10 cellular contexts compared by ENCODE assay signal in genomic region chr6:166567107-166567506, GRCh38. TPM values are rescaled to one million over a fixed set of nuclear protein-coding genes. Genes with fewer than 3 reads are reported as not detected.
DNase-seq lines count a peak whose midpoint lies in the region; ATAC-seq and TF ChIP-seq lines count a peak whose summit lies in the region.
"Had no signal": no experiment of that assay in that cellular context is flagged by ENCODE, and none has a peak within 500 bp of the region (broad histone marks: within the 10 kb centered on the region; RNA-seq: fewer than 3 reads in every experiment).

No MANE protein-coding gene starts in this region.

- no peaks in the 10 kb centered on the region for H3K4me1 Mint-ChIP-seq in T-cell

- intact Hi-C loops in colonic mucosa (cut with DNase I), result no loop called here

- H3K9ac ChIP-seq in colonic mucosa (ENCODE audit: low read depth in 2 of 2, low read length in 2 of 2), result no peak overlapping the region

- peaks cover 62% of the 10 kb centered on the region for H3K79me2 ChIP-seq in osteoblast (ENCODE audit: insufficient read depth, low read length)

- peak; percentile 12 for DNase-seq in Caki2 (ENCODE audit: low read depth)
- peak; percentile 95 for DNase-seq in RPMI7951 (ENCODE audit: low read depth)
- peak; percentile 80 for DNase-seq in epithelial cell of proximal tubule (ENCODE audit: low read depth)
- DNase-seq in osteoblast (ENCODE audit: insufficient read length, low spot score, missing footprints), result peak; percentile 95
- no peak for DNase-seq in colonic mucosa
- DNase-seq in T-cell, result no peak
- DNase-seq in cortex of kidney (lab: John Stamatoyannopoulos, UW), result no peak
- DNase-seq: NCI-H1092 had no signal

- H3K4me3 Mint-ChIP-seq in T-cell, result no peak overlapping the region

- H3K4me2 ChIP-seq in osteoblast (ENCODE audit: insufficient read depth, low read length), result peak overlapping the region; percentile 28

- in situ Hi-C loops in Caki2 (cut with HindIII; ENCODE audit: low pct_unique_long_range_greater_than_20kb, low sequenced_read_pairs), result no loop called here

- H4K20me1 ChIP-seq in osteoblast (ENCODE audit: insufficient read depth, low read length), result no peaks in the 10 kb centered on the region

- H3K36me3 Mint-ChIP-seq in T-cell, result peaks cover 5% of the 10 kb centered on the region

- H3K27me3 Mint-ChIP-seq in T-cell, result no peaks in the 10 kb centered on the region

- CTCF ChIA-PET in T-cell (lab: Charles Lee), result interaction anchor here in 1 of 2 donors (0.6 to 1.3 kb wide), 2 partner anchors 12 to 60 kb away, joined by 5 to 7 read pairs; no protein-coding TSS in a partner anchor

- H3K36me3 ChIP-seq in osteoblast (ENCODE audit: insufficient read depth, low read length) (no peaks in the 10 kb centered on the region), colonic mucosa (no peaks in the 10 kb centered on the region)
- H3K36me3 ChIP-seq: prostate gland had no signal

- H3K9me3 ChIP-seq in osteoblast (ENCODE audit: low read depth, low read length) (no peaks in the 10 kb centered on the region), colonic mucosa (no peaks in the 10 kb centered on the region)
- H3K9me3 ChIP-seq: prostate gland had no signal

- no peaks in the 10 kb centered on the region for H3K27me3 ChIP-seq in osteoblast (ENCODE audit: insufficient read depth, low read length)
- H3K27me3 ChIP-seq in colonic mucosa, result no peaks in the 10 kb centered on the region

- H3K27ac Mint-ChIP-seq in T-cell, result no peak overlapping the region

- H2AFZ ChIP-seq in osteoblast (ENCODE audit: low read length), result no peak overlapping the region

- H3K27ac ChIP-seq in osteoblast (ENCODE audit: low read depth, low read length) (peak overlapping the region; percentile 89), colonic mucosa (no peak overlapping the region)
- H3K27ac ChIP-seq: prostate gland had no signal

- no peak overlapping the region for H3K4me3 ChIP-seq in epithelial cell of proximal tubule (ENCODE audit: low read depth, low read length)
- H3K4me3 ChIP-seq in osteoblast (ENCODE audit: insufficient read depth, low read length), result no peak overlapping the region
- H3K4me3 ChIP-seq in colonic mucosa, result no peak overlapping the region
- H3K4me3 ChIP-seq: prostate gland had no signal

- TF ChIP-seq CTCF in epithelial cell of proximal tubule (conservative IDR thresholded peaks at IDR 0.05; ENCODE audit: low read depth, low read length) (no peak), osteoblast (IDR thresholded peaks at IDR 0.05; ENCODE audit: extremely low read depth, low read depth, low read length) (no peak), colonic mucosa (IDR thresholded peaks at IDR 0.05) (no peak)

- H3K4me1 ChIP-seq in osteoblast (ENCODE audit: insufficient read depth, low read length) (peaks cover 17% of the 10 kb centered on the region), colonic mucosa (no peaks in the 10 kb centered on the region)
- H3K4me1 ChIP-seq: prostate gland had no signal

- POLR2A ChIA-PET in T-cell (lab: Charles Lee), result no interaction called here

- ATAC-seq in GM19397 (IDR thresholded peaks at IDR 0.05; ENCODE audit: unreplicated experiment), result no peak
- ATAC-seq in T-cell (replicated peaks in 1 of 4), result no peak

- no peaks in the 10 kb centered on the region for H3K9me3 Mint-ChIP-seq in T-cell

RNA-seq across cellular contexts. Expression of gene RAMACL, which starts 19.4 kb away (rescaled TPM):
- total RNA-seq in Caki2 (2014; rRNA removed; shearing (Covaris generic); ENCODE audit: low replicate concordance), result not detected in 2 replicates
- total RNA-seq in RPMI7951 (2014; rRNA removed; shearing (Covaris generic)), result 0.24 and 0.29 TPM in 2 replicates
- total RNA-seq in epithelial cell of proximal tubule (0.07 and 0.12 TPM in 2 replicates), osteoblast (3.3 and 4.1 TPM in 2 replicates), colonic mucosa (under 1 TPM; 0.48 to 0.54 TPM), T-cell (1 to 10 TPM in 3 of 5 donors, under 1 TPM in 2; 0.47 to 2.8 (median 1.2) TPM)

RNA-seq across cellular contexts. Expression of gene RPS6KA2, which starts 59.9 kb away (rescaled TPM):
- 0.78 and 2.3 TPM in 2 replicates for total RNA-seq in Caki2 (2014; rRNA removed; shearing (Covaris generic); ENCODE audit: low replicate concordance)
- 4.3 and 7.3 TPM in 2 replicates for total RNA-seq in RPMI7951 (2014; rRNA removed; shearing (Covaris generic))
- total RNA-seq in epithelial cell of proximal tubule, result 16.1 and 20.8 TPM in 2 replicates
- 112 and 113 TPM in 2 replicates for total RNA-seq in osteoblast
- total RNA-seq in colonic mucosa, result 10 to 100 TPM in 1 of 2 donors, 1 to 10 TPM in 1; 7.8 to 13.6 TPM
- 10 to 100 TPM in 3 of 5 donors, 1 to 10 TPM in 2; 4.1 to 21.5 (median 12.4) TPM for total RNA-seq in T-cell

Comparison
In these comparisons a context has a peak if more than half of its experiments do, and no peak if none do; other contexts are left out.
1. DNase-seq: peak in Caki2 (single experiment), RPMI7951 (single experiment), epithelial cell of proximal tubule (single experiment) and osteoblast (single experiment); none in colonic mucosa (single experiment), T-cell (0 of 34) and cortex of kidney (single experiment).